Comparison of ENCODE assay signal across 20 cellular contexts in the genomic region with DNA sequence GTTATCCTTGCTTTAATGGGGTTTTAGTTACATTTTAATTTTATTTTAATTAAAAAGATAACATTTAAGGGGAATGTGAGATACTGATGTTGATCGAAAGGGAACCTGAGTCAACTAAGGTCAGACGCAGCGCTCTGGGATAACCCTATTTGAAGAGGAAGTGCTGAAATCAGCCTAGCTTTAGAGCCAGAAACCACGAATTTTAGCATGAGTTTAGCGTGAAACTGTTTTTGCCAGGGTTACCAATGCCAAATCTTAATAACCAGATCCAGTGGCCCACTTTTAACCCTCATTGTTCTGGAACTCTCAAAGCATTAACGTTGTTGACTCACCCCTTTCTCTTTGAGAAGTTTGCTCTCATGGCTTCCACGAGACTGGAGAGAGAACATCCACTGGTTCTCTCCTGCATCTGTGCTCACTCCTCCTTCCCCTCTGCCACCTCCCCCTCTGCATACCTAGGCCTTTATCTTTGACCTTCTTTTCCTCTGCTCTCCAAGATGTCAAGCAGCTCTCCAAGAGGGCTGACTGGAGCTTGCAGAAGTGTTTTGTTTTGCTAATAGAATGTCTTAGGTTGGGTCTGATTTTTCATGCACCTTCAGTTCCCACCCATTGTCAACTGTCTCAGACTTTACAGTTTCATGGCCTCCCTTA.
"Had no signal": no experiment of that assay in that cellular context is flagged by ENCODE, and none has a peak within 500 bp of the region (broad histone marks: within the 10 kb centered on the region; RNA-seq: fewer than 3 reads in every experiment).

No MANE protein-coding gene starts in this region.

- H3K36me3 ChIP-seq: neural progenitor cell, right lobe of liver, stomach had no signal

- H3K4me3 ChIP-seq: hepatocyte, neural progenitor cell, psoas muscle, right lobe of liver, smooth muscle cell, stomach had no signal

- H3K27ac ChIP-seq: hepatocyte, neural progenitor cell, psoas muscle, right lobe of liver, stomach had no signal

- H3K9ac ChIP-seq: neural progenitor cell had no signal

- H3K4me1 ChIP-seq: neural progenitor cell, psoas muscle, right lobe of liver had no signal

- H2AFZ ChIP-seq: hepatocyte, neural progenitor cell had no signal

- DNase-seq: activated CD4-positive, alpha-beta T cell treated with anti-CD3 and anti-CD28 coated beads for 48 hours; activated CD4-positive, CD25-positive, alpha-beta regulatory T cell; activated CD8-positive, alpha-beta T cell treated with anti-CD3 and anti-CD28 coated beads for 36 hours; activated naive CD4-positive, alpha-beta T cell treated with Interleukin-2 at 50 U/mL for 16 hours; activated T-cell treated with anti-CD3 and anti-CD28 coated beads, Interleukin-2, amount 50 U/mL, for 24 hours; anterior cingulate cortex; cerebellar nuclear complex; cortex of kidney; effector CD4-positive, alpha-beta T cell; left colon; naive thymus-derived CD4-positive, alpha-beta T cell; psoas muscle; right lobe of liver; stimulated activated CD4-positive, alpha-beta T cell treated with anti-CD3 and anti-CD28 coated beads, Interleukin-4, amount 100 ng/mL, for 1 hour; stomach; T-cell had no signal

- H3K79me2 ChIP-seq: hepatocyte had no signal

- ATAC-seq: activated CD8-positive, alpha-beta T cell treated with anti-CD3 and anti-CD28 coated beads for 36 hours; left colon; naive thymus-derived CD4-positive, alpha-beta T cell; right lobe of liver; SK-N-SH treated with all-trans-retinoic acid at 6 μM for 48 hours; T-cell had no signal

- H3K9me3 ChIP-seq: psoas muscle, right lobe of liver, stomach had no signal

- H3K4me2 ChIP-seq: hepatocyte, neural progenitor cell, smooth muscle cell had no signal

- H3K27me3 ChIP-seq: hepatocyte, neural progenitor cell, right lobe of liver, stomach had no signal
